Comparison of ENCODE assay signal across 15 cellular contexts in the genomic region with DNA sequence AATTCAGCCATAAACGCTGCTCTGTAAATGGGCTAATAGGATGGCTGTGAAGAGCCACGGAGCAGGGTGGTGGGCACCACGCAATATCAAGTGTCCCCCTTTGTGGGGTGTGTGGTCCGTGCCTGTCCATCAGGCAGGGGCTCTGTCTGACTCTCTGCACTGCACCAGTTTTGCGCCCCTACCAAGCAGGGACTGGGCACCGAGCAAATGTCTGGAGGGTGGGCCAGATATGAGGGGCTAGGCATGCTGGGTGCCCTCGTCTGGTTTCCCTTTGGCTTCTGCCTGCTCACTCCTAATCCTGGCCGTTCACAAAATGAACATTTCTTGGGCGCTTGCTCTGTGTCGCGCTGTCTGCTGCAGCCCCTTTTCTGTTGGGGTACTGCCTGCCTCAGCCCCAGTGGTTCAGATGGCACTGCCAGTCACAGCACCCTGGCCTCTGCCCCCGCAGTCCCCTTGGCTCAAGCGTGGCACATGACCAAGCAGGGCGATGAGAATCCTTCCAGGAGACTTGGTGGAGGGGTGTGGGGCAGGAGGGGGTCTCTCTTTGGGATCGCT. TPM values are rescaled to one million over a fixed set of nuclear protein-coding genes. Genes with fewer than 3 reads are reported as not detected.
DNase-seq lines count a peak whose midpoint lies in the region; ATAC-seq, FAIRE-seq and TF ChIP-seq lines count a peak whose summit lies in the region.
"Had no signal": no experiment of that assay in that cellular context is flagged by ENCODE, and none has a peak within 500 bp of the region (broad histone marks: within the 10 kb centered on the region; RNA-seq: fewer than 3 reads in every experiment).

No MANE protein-coding gene starts in this region.

- peaks cover 4% of the 10 kb centered on the region for H3K27me3 Mint-ChIP-seq in CD4-positive, CD25-positive, alpha-beta regulatory T cell
- H3K27me3 Mint-ChIP-seq in neural crest cell (ENCODE audit: low read depth) = peaks cover 19% of the 10 kb centered on the region
- H3K27me3 Mint-ChIP-seq: activated naive CD8-positive, alpha-beta T cell treated with anti-CD3 and anti-CD28 coated beads for 36 hours had no signal

- H3K27me3 ChIP-seq in CD4-positive, CD25-positive, alpha-beta regulatory T cell (ENCODE audit: control insufficient read depth, insufficient read depth, low read length) = no peaks in the 10 kb centered on the region
- no peaks in the 10 kb centered on the region for H3K27me3 ChIP-seq in Peyer's patch
- H3K27me3 ChIP-seq: uterus had no signal

- no peaks in the 10 kb centered on the region for H3K36me3 Mint-ChIP-seq in CD4-positive, CD25-positive, alpha-beta regulatory T cell
- H3K36me3 Mint-ChIP-seq in neural crest cell (ENCODE audit: low read depth) = no peaks in the 10 kb centered on the region
- H3K36me3 Mint-ChIP-seq: activated naive CD8-positive, alpha-beta T cell treated with anti-CD3 and anti-CD28 coated beads for 36 hours had no signal

- intact Hi-C loops in left ventricle myocardium superior (cut with micrococcal nuclease) = no loop called here

- no peak overlapping the region for H3K4me3 ChIP-seq in CD4-positive, CD25-positive, alpha-beta regulatory T cell (ENCODE audit: low read depth, low read length)
- no peak overlapping the region for H3K4me3 ChIP-seq in Peyer's patch
- H3K4me3 ChIP-seq: lung, prostate gland, uterus had no signal

- DNase-seq in CD4-positive, CD25-positive, alpha-beta regulatory T cell = no peak
- DNase-seq in Peyer's patch (peak in 1 of 3 donors; percentile 33), left ventricle myocardium superior (peak; percentile 24), neural crest cell (ENCODE audit: low read depth, low spot score) (no peak), frontal cortex (ENCODE audit: low spot score in 2 of 2) (no peak), GM20000 (ENCODE audit: low spot score) (no peak), NCI-H2107 treated with DMSO at 0.1 percent for 48 hours (lab: John Stamatoyannopoulos, UW; ENCODE audit: unreplicated experiment) (no peak)
- DNase-seq in stimulated activated CD4-positive, alpha-beta T cell treated with anti-CD3 and anti-CD28 coated beads, Interleukin-4, amount 100 ng/mL, for 24 hours = no peak
- DNase-seq: activated naive CD8-positive, alpha-beta T cell treated with anti-CD3 and anti-CD28 coated beads for 36 hours; GOT3; NCI-H187; stimulated activated CD4-positive, alpha-beta T cell treated with anti-CD3 and anti-CD28 coated beads, Interleukin-2, amount 100 ng/mL, for 48 hours; uterus had no signal

- TF ChIP-seq CTCF in Peyer's patch (IDR thresholded peaks at IDR 0.05) (no peak), neural crest cell (conservative IDR thresholded peaks at IDR 0.05) (no peak), GM20000 (IDR thresholded peaks at IDR 0.05; ENCODE audit: extremely low read depth, missing control alignments) (no peak)

- no peaks in the 10 kb centered on the region for H3K36me3 ChIP-seq in CD4-positive, CD25-positive, alpha-beta regulatory T cell (ENCODE audit: control insufficient read depth, insufficient read depth, low read length)
- H3K36me3 ChIP-seq in Peyer's patch = no peaks in the 10 kb centered on the region
- H3K36me3 ChIP-seq: prostate gland, uterus had no signal

- peak overlapping the region; percentile 13 to 96 (median 61) for H3K4me3 Mint-ChIP-seq in CD4-positive, CD25-positive, alpha-beta regulatory T cell
- H3K4me3 Mint-ChIP-seq in neural crest cell = peak overlapping the region; percentile 79

- no peak overlapping the region for H3K27ac ChIP-seq in CD4-positive, CD25-positive, alpha-beta regulatory T cell (ENCODE audit: insufficient read depth, low read length, poor library complexity, severe bottlenecking)
- H3K27ac ChIP-seq in Peyer's patch = peak overlapping the region in 3 of 4 donors; percentile 63 to 92 (median 89)
- H3K27ac ChIP-seq: prostate gland, uterus had no signal

- H3K4me1 Mint-ChIP-seq in CD4-positive, CD25-positive, alpha-beta regulatory T cell = peaks cover 0 to 38% (median 12%) of the 10 kb centered on the region in 4 donors
- H3K4me1 Mint-ChIP-seq in neural crest cell = peaks cover 18% of the 10 kb centered on the region

- peaks cover 34% of the 10 kb centered on the region for H3K4me1 ChIP-seq in CD4-positive, CD25-positive, alpha-beta regulatory T cell (ENCODE audit: control insufficient read depth, insufficient read depth, low read length, poor library complexity, severe bottlenecking)
- peaks cover 0 to 37% (median 19%) of the 10 kb centered on the region in 4 donors for H3K4me1 ChIP-seq in Peyer's patch
- H3K4me1 ChIP-seq: prostate gland had no signal

- no peak for TF ChIP-seq POLR2A in Peyer's patch (IDR thresholded peaks at IDR 0.05)

- peaks cover 0 to 13% (median 3%) of the 10 kb centered on the region in 7 donors for H3K9me3 Mint-ChIP-seq in CD4-positive, CD25-positive, alpha-beta regulatory T cell
- no peaks in the 10 kb centered on the region for H3K9me3 Mint-ChIP-seq in neural crest cell

- H3K27ac Mint-ChIP-seq in CD4-positive, CD25-positive, alpha-beta regulatory T cell = peak overlapping the region in 2 of 3 donors; percentile 62 to 89
- H3K27ac Mint-ChIP-seq in neural crest cell (ENCODE audit: unreplicated experiment) = no peak overlapping the region

- ATAC-seq in CD4-positive, CD25-positive, alpha-beta regulatory T cell (ENCODE audit: low read depth in 2 of 2) = no peak
- ATAC-seq in left ventricle myocardium superior = no peak

- no peak for FAIRE-seq in frontal cortex (lab: Jason Lieb, UNC)

- peaks cover 5 to 11% of the 10 kb centered on the region in 2 experiments for H3K9me3 ChIP-seq in CD4-positive, CD25-positive, alpha-beta regulatory T cell (ENCODE audit: control insufficient read depth in 2 of 2, low read length in 2 of 2)
- peaks cover 0 to 7% (median 0%) of the 10 kb centered on the region in 4 donors for H3K9me3 ChIP-seq in Peyer's patch
- H3K9me3 ChIP-seq: prostate gland, uterus had no signal

RNA-seq across cellular contexts. Expression of gene CELSR1, which starts 37.1 kb away (rescaled TPM):
- total RNA-seq in CD4-positive, CD25-positive, alpha-beta regulatory T cell = 0.76 TPM
- polyA plus RNA-seq in CD4-positive, CD25-positive, alpha-beta regulatory T cell = 1 to 10 TPM in 1 of 4 donors, under 1 TPM in 2, not detected in 1; 0.10 to 1.4 (median 0.14) TPM
- total RNA-seq in Peyer's patch (10 to 100 TPM in 1 of 4 donors, 1 to 10 TPM in 3; 1.1 to 22.3 (median 1.5) TPM), left ventricle myocardium superior (9.7 TPM), neural crest cell (5.1 and 5.4 TPM in 2 replicates), frontal cortex (2.0 TPM)

RNA-seq across cellular contexts. Expression of gene GRAMD4, which starts 45.7 kb away (rescaled TPM):
- total RNA-seq in CD4-positive, CD25-positive, alpha-beta regulatory T cell = 43.6 TPM
- polyA plus RNA-seq in CD4-positive, CD25-positive, alpha-beta regulatory T cell = 1 to 10 TPM; 7.0 to 9.8 (median 7.3) TPM
- total RNA-seq in Peyer's patch (100 to 1,000 TPM in 3 of 4 donors, 10 to 100 TPM in 1; 98.2 to 428 (median 422) TPM), left ventricle myocardium superior (94.0 TPM), neural crest cell (32.3 and 34.1 TPM in 2 replicates), frontal cortex (49.7 TPM)
